ENCODE assay signal across 32 cellular contexts in the genomic region with DNA sequence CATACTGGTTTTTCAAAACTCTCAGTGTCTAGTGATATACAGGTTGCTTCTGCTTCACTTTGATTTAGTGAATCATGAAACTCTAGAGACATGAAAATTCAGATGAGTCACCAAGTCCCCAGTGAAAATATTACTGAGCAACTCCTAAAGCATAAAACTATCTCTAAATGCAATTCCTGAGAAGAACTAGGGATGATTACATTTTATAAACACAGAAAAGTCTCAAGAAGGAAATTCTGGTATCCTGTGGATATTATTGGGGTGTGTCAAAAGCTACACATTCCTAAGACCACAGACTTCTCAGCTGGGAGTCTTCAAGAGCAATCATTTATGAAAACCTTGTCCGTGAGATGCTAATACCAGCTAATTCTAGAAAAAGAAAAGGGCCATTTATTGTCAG. TPM values are rescaled to one million over a fixed set of nuclear protein-coding genes. Genes with fewer than 3 reads are reported as not detected.
DNase-seq lines count a peak whose midpoint lies in the region; ATAC-seq, FAIRE-seq and TF ChIP-seq lines count a peak whose summit lies in the region.
"Had no signal": no experiment of that assay in that cellular context is flagged by ENCODE, and none has a peak within 500 bp of the region (broad histone marks: within the 10 kb centered on the region; RNA-seq: fewer than 3 reads in every experiment).

No MANE protein-coding gene starts in this region.

- no peak for FAIRE-seq in H54 (lab: Jason Lieb, UNC)
- FAIRE-seq: colon, GM18507 had no signal

- H3K9me3 ChIP-seq in SK-N-MC (ENCODE audit: low read depth, low read length) = no peaks in the 10 kb centered on the region; the same call in 1 of the 2 replicates
- H3K9me3 ChIP-seq in ovary = no peaks in the 10 kb centered on the region
- H3K9me3 ChIP-seq: BLaER1 treated with 17β-estradiol and CSF1 and Interleukin-3, amounts not matched to agents 10 nM and 100 nM; breast epithelium had no signal

- DNase-seq in DMS79 (lab: John Stamatoyannopoulos, UW) = peak; percentile 33
- DNase-seq in SK-N-MC (ENCODE audit: low read depth, low spot score) = peak; percentile 22
- peak; percentile 42 for DNase-seq in glomerular visceral epithelial cell (ENCODE audit: extremely low spot score)
- DNase-seq in skeletal muscle cell (ENCODE audit: low read depth) = peak; percentile 1
- DNase-seq in Calu3 = no peak
- no peak for DNase-seq in H54 (ENCODE audit: insufficient read length, low spot score)
- DNase-seq in stimulated activated naive CD8-positive, alpha-beta T cell treated with anti-CD3 and anti-CD28 coated beads, Interleukin-15, amount 100 ng/mL, for 72 hours = no peak
- no peak for DNase-seq in ovary
- DNase-seq: activated CD4-positive, alpha-beta T cell treated with anti-CD3 and anti-CD28 coated beads, Interleukin-2, amount 10 ng/mL, durations not matched to agents 7 days and 5 days; activated gamma-delta T cell treated with Interleukin-2 at 50 U/mL for 16 hours; activated T-cell treated with anti-CD3 and anti-CD28 coated beads, Interleukin-2, amount 50 U/mL, for 4 hours; COR-L47; DND-41; effector CD8-positive, alpha-beta T cell; KG1; left cardiac atrium; MM.1S; NCI-H1417; NCI-H2081; NCI-H345; NCI-H82; trophoblast cell had no signal

- no peak overlapping the region for H3K9ac ChIP-seq in SK-N-MC (ENCODE audit: insufficient read length)
- H3K9ac ChIP-seq: BLaER1 treated with 17β-estradiol and CSF1 and Interleukin-3, amounts not matched to agents 10 nM and 100 nM had no signal

- H3K4me1 Mint-ChIP-seq in Calu3 (ENCODE audit: low read depth, unreplicated experiment) = no peaks in the 10 kb centered on the region
- H3K4me1 Mint-ChIP-seq in stimulated activated naive CD8-positive, alpha-beta T cell treated with anti-CD3 and anti-CD28 coated beads, Interleukin-15, amount 100 ng/mL, for 72 hours = no peaks in the 10 kb centered on the region
- H3K4me1 Mint-ChIP-seq: activated CD4-positive, alpha-beta T cell treated with anti-CD3 and anti-CD28 coated beads, Interleukin-2, amount 10 ng/mL, durations not matched to agents 7 days and 5 days had no signal

- intact Hi-C loops in Calu3 (cut with micrococcal nuclease; ENCODE audit: unreplicated experiment) (no loop called here), ovary (cut with DNase I) (no loop called here)

- H3K36me3 ChIP-seq in SK-N-MC (ENCODE audit: insufficient read depth, low read length) = no peaks in the 10 kb centered on the region
- no peaks in the 10 kb centered on the region for H3K36me3 ChIP-seq in ovary
- H3K36me3 ChIP-seq: BLaER1 treated with 17β-estradiol and CSF1 and Interleukin-3, amounts not matched to agents 10 nM and 100 nM; breast epithelium had no signal

- ATAC-seq in stimulated activated naive CD8-positive, alpha-beta T cell treated with anti-CD3 and anti-CD28 coated beads, Interleukin-15, amount 100 ng/mL, for 72 hours = no peak
- ATAC-seq: activated T-cell treated with anti-CD3 and anti-CD28 coated beads, Interleukin-2, amount 50 U/mL, for 4 hours; HCT116; left cardiac atrium had no signal

- no peaks in the 10 kb centered on the region for H3K4me1 ChIP-seq in ovary (ENCODE audit: insufficient read depth)
- H3K4me1 ChIP-seq: BLaER1 treated with 17β-estradiol and CSF1 and Interleukin-3, amounts not matched to agents 10 nM and 100 nM; breast epithelium had no signal

- peaks cover 2% of the 10 kb centered on the region for H3K9me3 Mint-ChIP-seq in Calu3 (ENCODE audit: low read depth, unreplicated experiment)
- H3K9me3 Mint-ChIP-seq in stimulated activated naive CD8-positive, alpha-beta T cell treated with anti-CD3 and anti-CD28 coated beads, Interleukin-15, amount 100 ng/mL, for 72 hours = no peaks in the 10 kb centered on the region
- H3K9me3 Mint-ChIP-seq: activated CD4-positive, alpha-beta T cell treated with anti-CD3 and anti-CD28 coated beads, Interleukin-2, amount 10 ng/mL, durations not matched to agents 7 days and 5 days; stimulated activated naive CD8-positive, alpha-beta T cell treated with anti-CD3 and anti-CD28 coated beads, Interleukin-15, Interleukin-2, amounts not matched to agents 100 ng/mL and 50 ng/mL, for 24 hours had no signal

- H3K27me3 ChIP-seq in ovary = no peaks in the 10 kb centered on the region
- H3K27me3 ChIP-seq: BLaER1 treated with 17β-estradiol and CSF1 and Interleukin-3, amounts not matched to agents 10 nM and 100 nM; breast epithelium had no signal

- no peak overlapping the region for H3K4me3 Mint-ChIP-seq in Calu3 (ENCODE audit: low read depth, unreplicated experiment)
- H3K4me3 Mint-ChIP-seq in stimulated activated naive CD8-positive, alpha-beta T cell treated with anti-CD3 and anti-CD28 coated beads, Interleukin-15, amount 100 ng/mL, for 72 hours = no peak overlapping the region
- H3K4me3 Mint-ChIP-seq: activated CD4-positive, alpha-beta T cell treated with anti-CD3 and anti-CD28 coated beads, Interleukin-2, amount 10 ng/mL, durations not matched to agents 7 days and 5 days; activated T-cell treated with anti-CD3 and anti-CD28 coated beads, Interleukin-2, amount 50 U/mL, for 4 hours; stimulated activated naive CD8-positive, alpha-beta T cell treated with anti-CD3 and anti-CD28 coated beads, Interleukin-15, Interleukin-2, amounts not matched to agents 100 ng/mL and 50 ng/mL, for 24 hours had no signal

- 36 to 59% (median 45%) methylated on average over 1 of the region's 1 CpG for WGBS in ovary, 3 donors

- no TSS peak for BruUV-seq in Calu3 (replicated peaks; lab: Mats Ljungman, UMichigan)

- no peaks in the 10 kb centered on the region for H3K27me3 Mint-ChIP-seq in Calu3 (ENCODE audit: unreplicated experiment)
- no peaks in the 10 kb centered on the region for H3K27me3 Mint-ChIP-seq in stimulated activated naive CD8-positive, alpha-beta T cell treated with anti-CD3 and anti-CD28 coated beads, Interleukin-15, amount 100 ng/mL, for 72 hours
- H3K27me3 Mint-ChIP-seq: activated CD4-positive, alpha-beta T cell treated with anti-CD3 and anti-CD28 coated beads, Interleukin-2, amount 10 ng/mL, durations not matched to agents 7 days and 5 days; progenitor cell of endocrine pancreas; stimulated activated naive CD8-positive, alpha-beta T cell treated with anti-CD3 and anti-CD28 coated beads, Interleukin-15, Interleukin-2, amounts not matched to agents 100 ng/mL and 50 ng/mL, for 24 hours had no signal

- peak overlapping the region; percentile 6; the same call in 1 of the 2 replicates for H3K4me3 ChIP-seq in SK-N-MC
- H3K4me3 ChIP-seq in skeletal muscle cell (ENCODE audit: low read depth, low read length) = no peak overlapping the region
- H3K4me3 ChIP-seq in ovary = no peak overlapping the region
- H3K4me3 ChIP-seq: BLaER1 treated with 17β-estradiol and CSF1 and Interleukin-3, amounts not matched to agents 10 nM and 100 nM; breast epithelium had no signal

- no peak overlapping the region for H3K27ac Mint-ChIP-seq in Calu3 (ENCODE audit: unreplicated experiment)
- no peak overlapping the region for H3K27ac Mint-ChIP-seq in stimulated activated naive CD8-positive, alpha-beta T cell treated with anti-CD3 and anti-CD28 coated beads, Interleukin-15, amount 100 ng/mL, for 72 hours
- H3K27ac Mint-ChIP-seq: activated CD4-positive, alpha-beta T cell treated with anti-CD3 and anti-CD28 coated beads, Interleukin-2, amount 10 ng/mL, durations not matched to agents 7 days and 5 days; progenitor cell of endocrine pancreas; stimulated activated naive CD8-positive, alpha-beta T cell treated with anti-CD3 and anti-CD28 coated beads, Interleukin-15, Interleukin-2, amounts not matched to agents 100 ng/mL and 50 ng/mL, for 24 hours had no signal

- TF ChIP-seq CTCF in Calu3 (IDR thresholded peaks at IDR 0.05; ENCODE audit: unreplicated experiment) = no peak
- no peak for TF ChIP-seq CTCF in ovary (IDR thresholded peaks at IDR 0.05)

- CTCF ChIA-PET in Calu3 (lab: Charles Lee) = no interaction called here

- TF ChIP-seq EP300 in ovary (IDR thresholded peaks at IDR 0.05) = no peak

- H3K27ac ChIP-seq in SK-N-MC (no peak overlapping the region), ovary (no peak overlapping the region)
- H3K27ac ChIP-seq: BLaER1 treated with 17β-estradiol and CSF1 and Interleukin-3, amounts not matched to agents 10 nM and 100 nM; breast epithelium; epithelial cell of prostate had no signal

- TF ChIP-seq POLR2A in H54 (IDR thresholded peaks at IDR 0.05; ENCODE audit: low read depth, low read length) (no peak), ovary (IDR thresholded peaks at IDR 0.05) (no peak)

- no peaks in the 10 kb centered on the region for H3K36me3 Mint-ChIP-seq in Calu3 (ENCODE audit: insufficient read depth, unreplicated experiment)

RNA-seq across cellular contexts. Expression of gene LRRTM4, which starts 9.7 kb away (rescaled TPM):
- total RNA-seq in Calu3 (2022) = not detected in 2 replicates
- total RNA-seq in ovary = 1 to 10 TPM in 3 of 7 donors, under 1 TPM in 2, not detected in 2; 0.38 to 2.2 (median 1.1) TPM
- polyA plus RNA-seq in ovary = under 1 TPM; 0.01 to 0.10 TPM
- total RNA-seq: activated CD4-positive, alpha-beta T cell treated with anti-CD3 and anti-CD28 coated beads, Interleukin-2, amount 10 ng/mL, durations not matched to agents 7 days and 5 days; activated T-cell treated with anti-CD3 and anti-CD28 coated beads, Interleukin-2, amount 50 U/mL, for 4 hours; lung microvascular endothelial cell had no signal
- polyA plus RNA-seq: AG04450 had no signal

Comparison
In these comparisons a context has a peak if more than half of its experiments do, and no peak if none do; other contexts are left out.
1. DNase-seq: peak in DMS79 (single experiment), SK-N-MC (single experiment), glomerular visceral epithelial cell (single experiment) and skeletal muscle cell (single experiment); none in Calu3 (single experiment), H54 (single experiment), stimulated activated naive CD8-positive, alpha-beta T cell treated with anti-CD3 and anti-CD28 coated beads, Interleukin-15, amount 100 ng/mL, for 72 hours (0 of 2) and ovary (0 of 5).